In genomic region chr3:51537631-51538030, GRCh38 we compare ENCODE assay signal across 8 cellular contexts. TPM values are rescaled to one million over a fixed set of nuclear protein-coding genes. Genes with fewer than 3 reads are reported as not detected.
DNase-seq lines count a peak whose midpoint lies in the region; FAIRE-seq and TF ChIP-seq lines count a peak whose summit lies in the region.
"Not testable (repeated sequence)": the region's sequence is repeated elsewhere in the genome, so short reads cannot be mapped to it uniquely, and the experiment has no call there.

No MANE protein-coding gene starts in this region.

- peaks cover 22% of the 10 kb centered on the region for H3K4me1 Mint-ChIP-seq in T-helper 2 cell treated with Interferon-gamma antibody and Interleukin-4, amounts not matched to agents 5 μg/mL and 100 μg/mL, for 36 hours (ENCODE audit: low read depth)

- dilution Hi-C loops in endothelial cell of umbilical vein (cut with MboI; ENCODE audit: extremely low pct_ligation_motif_present, low sequenced_read_pairs); keratinocyte (cut with MboI; ENCODE audit: extremely low pct_ligation_motif_present, low sequenced_read_pairs): not testable (repeated sequence)

- CTCF ChIA-PET in endothelial cell of umbilical vein (lab: Charles Lee): interaction anchor here (0.9 to 3.5 kb wide), 7 partner anchors 17 to 144 kb away, joined by 3 to 18 read pairs (median 4); partner anchors contain the start of genes DCAF1 and TEX264

- not testable (repeated sequence) for H3K4ac ChIP-seq in neuronal stem cell (ENCODE audit: low read length)

- not testable (repeated sequence) for TF ChIP-seq POLR2A in endothelial cell of umbilical vein (IDR thresholded peaks at IDR 0.05; ENCODE audit: low read depth, low read length)

- H3K4me2 ChIP-seq in endothelial cell of umbilical vein (ENCODE audit: insufficient read depth, low read length) (peak overlapping the region; percentile 95), keratinocyte (ENCODE audit: control insufficient read depth, extremely low read depth, insufficient read depth, low read depth, low read length) (peak overlapping the region; percentile 89), neuronal stem cell (ENCODE audit: insufficient read depth, low read length, poor library complexity, severe bottlenecking) (peak overlapping the region; percentile 87)

- peaks cover 41% of the 10 kb centered on the region for H3K79me2 ChIP-seq in endothelial cell of umbilical vein (ENCODE audit: control insufficient read depth, insufficient read depth, low read length)
- peaks cover 38% of the 10 kb centered on the region for H3K79me2 ChIP-seq in keratinocyte (ENCODE audit: control insufficient read depth, insufficient read depth, low read length)

- H3K18ac ChIP-seq in neuronal stem cell (ENCODE audit: low read length): not testable (repeated sequence)

- peak overlapping the region; percentile 66 for H3K4me3 ChIP-seq in BE2C (ENCODE audit: low read depth, low read length)
- peak overlapping the region; percentile 98 for H3K4me3 ChIP-seq in HUES64 (ENCODE audit: low read length)
- H3K4me3 ChIP-seq in ascending aorta: peak overlapping the region; percentile 83 to 99
- H3K4me3 ChIP-seq in endothelial cell of umbilical vein (replicated peaks in 1 of 3; ENCODE audit: insufficient read depth in 1 of 3, low read depth in 1 of 3, low read length in 3 of 3): peak overlapping the region; percentile 81 to 91 (median 83)
- peak overlapping the region; percentile 63 to 92 (median 80) for H3K4me3 ChIP-seq in keratinocyte (ENCODE audit: control insufficient read depth in 2 of 3, extremely low read depth in 1 of 3, insufficient read depth in 2 of 3, low read depth in 1 of 3, low read length in 3 of 3)
- peak overlapping the region; percentile 53 to 98 for H3K4me3 ChIP-seq in neuronal stem cell (ENCODE audit: low read length in 2 of 2)

- H3K27ac Mint-ChIP-seq in T-helper 2 cell treated with Interferon-gamma antibody and Interleukin-4, amounts not matched to agents 5 μg/mL and 100 μg/mL, for 36 hours: peak overlapping the region; percentile 88

- H2BK120ac ChIP-seq in neuronal stem cell (ENCODE audit: low read depth, low read length): not testable (repeated sequence)

- not testable (repeated sequence) for H2BK15ac ChIP-seq in neuronal stem cell (ENCODE audit: low read length)

- not testable (repeated sequence) for FAIRE-seq in endothelial cell of umbilical vein (lab: Jason Lieb, UNC); keratinocyte (lab: Jason Lieb, UNC)

- H4K8ac ChIP-seq in neuronal stem cell (ENCODE audit: low read depth, low read length): not testable (repeated sequence)

- H3K9me3 ChIP-seq in BE2C; HUES64 (ENCODE audit: insufficient read depth, low read depth, low read length); ascending aorta; endothelial cell of umbilical vein (replicated peaks; ENCODE audit: control insufficient read depth, insufficient read depth, low read length); keratinocyte (ENCODE audit: control insufficient read depth, low read depth, low read length); neuronal stem cell (replicated peaks in 1 of 2; ENCODE audit: control insufficient read depth in 2 of 2, insufficient read depth in 1 of 2, low read depth in 1 of 2, low read length in 2 of 2): not testable (repeated sequence)

- not testable (repeated sequence) for H2AK5ac ChIP-seq in neuronal stem cell (ENCODE audit: low read depth, low read length)

- H3K36me3 Mint-ChIP-seq in T-helper 2 cell treated with Interferon-gamma antibody and Interleukin-4, amounts not matched to agents 5 μg/mL and 100 μg/mL, for 36 hours (ENCODE audit: low read depth): not testable (repeated sequence)

- not testable (repeated sequence) for TF ChIP-seq CTCF in BE2C (IDR thresholded peaks at IDR 0.05; ENCODE audit: low read depth, low read length); ascending aorta (IDR thresholded peaks at IDR 0.05); endothelial cell of umbilical vein (IDR thresholded peaks at IDR 0.05; ENCODE audit: extremely low read depth in 1 of 2, insufficient read depth in 1 of 2, low read depth in 1 of 2, low read length in 2 of 2); keratinocyte (optimal IDR thresholded peaks at IDR 0.05 in 1 of 3, IDR thresholded peaks at IDR 0.05 in 1 of 3, conservative IDR thresholded peaks at IDR 0.05 in 1 of 3; ENCODE audit: extremely low read depth in 1 of 3, insufficient read depth in 2 of 3, low read length in 3 of 3)

- not testable (repeated sequence) for BruUV-seq in endothelial cell of umbilical vein (replicated peaks; lab: Mats Ljungman, UMichigan)

- H4K20me1 ChIP-seq in endothelial cell of umbilical vein (replicated peaks; ENCODE audit: control insufficient read depth, extremely low read depth, insufficient read depth, low read length); keratinocyte (ENCODE audit: control insufficient read depth, extremely low read depth, insufficient read depth, low read length): not testable (repeated sequence)

- H3K9me3 Mint-ChIP-seq in T-helper 2 cell treated with Interferon-gamma antibody and Interleukin-4, amounts not matched to agents 5 μg/mL and 100 μg/mL, for 36 hours: not testable (repeated sequence)

- not testable (repeated sequence) for H3K79me1 ChIP-seq in neuronal stem cell (ENCODE audit: low read depth, low read length)

- intact Hi-C loops in ascending aorta (cut with DNase I): loop anchor here (1.0 to 2.0 kb wide), 2 partner anchors 37 to 134 kb away; partner anchors contain the start of genes DCAF1 and TEX264
- intact Hi-C loops in endothelial cell of umbilical vein (cut with micrococcal nuclease): loop anchor here (2.0 kb wide), 1 partner anchor 35 kb away; no protein-coding TSS in a partner anchor

- POLR2A ChIA-PET in endothelial cell of umbilical vein (lab: Charles Lee): not testable (repeated sequence)

- H2BK12ac ChIP-seq in neuronal stem cell (ENCODE audit: low read length): not testable (repeated sequence)

- not testable (repeated sequence) for H3K27me3 Mint-ChIP-seq in T-helper 2 cell treated with Interferon-gamma antibody and Interleukin-4, amounts not matched to agents 5 μg/mL and 100 μg/mL, for 36 hours (ENCODE audit: low read depth)

- 91% methylated on average over 13 of the region's 16 CpGs for WGBS in HUES64
- WGBS in neuronal stem cell (ENCODE audit: extremely low coverage in 2 of 2, insufficient read length in 2 of 2, insufficient replicate concordance in 1 of 2), 2 donors: no CpG with 5 or more reads among the region's 16 CpGs

- peak overlapping the region; percentile 98 for H2AFZ ChIP-seq in endothelial cell of umbilical vein (ENCODE audit: low read depth, low read length)
- H2AFZ ChIP-seq in keratinocyte (ENCODE audit: control insufficient read depth, low read length): peak overlapping the region; percentile 100
- H2AFZ ChIP-seq in neuronal stem cell (ENCODE audit: low read length): peak overlapping the region; percentile 84

- not testable (repeated sequence) for H4K91ac ChIP-seq in neuronal stem cell (ENCODE audit: low read depth, low read length, poor library complexity)

- H3K4me3 Mint-ChIP-seq in T-helper 2 cell treated with Interferon-gamma antibody and Interleukin-4, amounts not matched to agents 5 μg/mL and 100 μg/mL, for 36 hours: peak overlapping the region; percentile 93

- H3K4me1 ChIP-seq in BE2C; neuronal stem cell (ENCODE audit: control insufficient read depth in 2 of 2, insufficient read depth in 1 of 2, low read depth in 1 of 2, low read length in 2 of 2): not testable (repeated sequence)
- H3K4me1 ChIP-seq in HUES64 (ENCODE audit: insufficient read depth, low read length): 0 out of 2 replicates have a peak, but pooled peaks cover 10% of the 10 kb centered on the region
- peaks cover 0 to 16% of the 10 kb centered on the region in 2 donors for H3K4me1 ChIP-seq in ascending aorta
- H3K4me1 ChIP-seq in endothelial cell of umbilical vein (ENCODE audit: control insufficient read depth, extremely low read depth, insufficient read depth, low read length): peaks cover 15% of the 10 kb centered on the region
- peaks cover 15% of the 10 kb centered on the region for H3K4me1 ChIP-seq in keratinocyte (ENCODE audit: control insufficient read depth, extremely low read depth, insufficient read depth, low read length)

- H2BK5ac ChIP-seq in neuronal stem cell (ENCODE audit: low read length): not testable (repeated sequence)

- H3K9ac ChIP-seq in HUES64 (ENCODE audit: low read depth, low read length) (peak overlapping the region; percentile 96), endothelial cell of umbilical vein (replicated peaks; ENCODE audit: extremely low read depth, insufficient read depth, low read length) (peak overlapping the region; percentile 90), keratinocyte (ENCODE audit: control insufficient read depth, extremely low read depth, insufficient read depth, low read length) (peak overlapping the region; percentile 92)
- H3K9ac ChIP-seq in neuronal stem cell (ENCODE audit: low read depth, low read length, poor library complexity): not testable (repeated sequence)

- DNase-seq in BE2C; T-helper 2 cell treated with Interferon-gamma antibody and Interleukin-4, amounts not matched to agents 5 μg/mL and 100 μg/mL, for 36 hours (ENCODE audit: low spot score); ascending aorta (ENCODE audit: low spot score in 2 of 2); endothelial cell of umbilical vein (ENCODE audit: low read depth, low spot score); keratinocyte (ENCODE audit: low read depth, low spot score); neuronal stem cell (ENCODE audit: low spot score): not testable (repeated sequence)

- H3K36me3 ChIP-seq in BE2C; ascending aorta; endothelial cell of umbilical vein (ENCODE audit: control insufficient read depth in 2 of 2, extremely low read depth in 1 of 2, insufficient read depth in 2 of 2, low read length in 2 of 2); keratinocyte (ENCODE audit: control insufficient read depth in 2 of 2, extremely low read depth in 1 of 2, insufficient read depth in 2 of 2, low read length in 2 of 2): not testable (repeated sequence)
- H3K36me3 ChIP-seq in HUES64 (ENCODE audit: insufficient read depth, low read length) (peaks cover 12% of the 10 kb centered on the region; the same call in 1 of the 2 replicates), neuronal stem cell (replicated peaks in 1 of 2; ENCODE audit: control insufficient read depth in 2 of 2, insufficient read depth in 2 of 2, low read length in 2 of 2) (peaks cover 4 to 19% of the 10 kb centered on the region in 2 donors)

- H3K9me1 ChIP-seq in endothelial cell of umbilical vein (replicated peaks; ENCODE audit: control insufficient read depth, extremely low read depth, insufficient read depth, low read length); keratinocyte (ENCODE audit: control insufficient read depth, extremely low read depth, insufficient read depth, low read length): not testable (repeated sequence)

- H3K27ac ChIP-seq in HUES64 (ENCODE audit: low read depth, low read length); endothelial cell of umbilical vein (ENCODE audit: insufficient read depth, low read depth, low read length); neuronal stem cell (replicated peaks; ENCODE audit: low read length): not testable (repeated sequence)
- peak overlapping the region; percentile 90 to 93 for H3K27ac ChIP-seq in ascending aorta
- peak overlapping the region; percentile 80 for H3K27ac ChIP-seq in keratinocyte (ENCODE audit: control insufficient read depth, insufficient read depth, low read length)
- peak overlapping the region; percentile 59 for H3K27ac ChIP-seq in temporal lobe (ENCODE audit: low read depth, low read length)

- not testable (repeated sequence) for H3K14ac ChIP-seq in neuronal stem cell (ENCODE audit: low read length)

- H3K23ac ChIP-seq in neuronal stem cell (ENCODE audit: low read depth, low read length, poor library complexity): not testable (repeated sequence)

- H3K27me3 ChIP-seq in BE2C; HUES64 (ENCODE audit: insufficient read depth, low read length); ascending aorta; endothelial cell of umbilical vein (ENCODE audit: control insufficient read depth in 2 of 2, insufficient read depth in 2 of 2, low read length in 2 of 2); keratinocyte (ENCODE audit: control insufficient read depth, extremely low read depth, insufficient read depth, low read length); neuronal stem cell (ENCODE audit: control insufficient read depth in 3 of 3, insufficient read depth in 3 of 3, low read depth in 1 of 3, low read length in 3 of 3): not testable (repeated sequence)

RNA-seq across cellular contexts. Expression of gene RAD54L2, which starts 0.9 kb away (rescaled TPM):
- 5.2 TPM for polyA plus RNA-seq in BE2C (2012; ENCODE audit: insufficient read depth, insufficient read length, low read depth)
- 11.6 TPM for polyA plus RNA-seq in HUES64 (2013, experiment 1 of 2)
- 12.4 TPM for polyA plus RNA-seq in HUES64 (2013, experiment 2 of 2)
- total RNA-seq in ascending aorta (18.3 TPM), endothelial cell of umbilical vein (31.1 and 32.5 TPM in 2 replicates), temporal lobe (22.6 TPM)
- polyA plus RNA-seq in endothelial cell of umbilical vein (7.0 and 7.6 TPM in 2 replicates), keratinocyte (3.5 to 6.7 TPM (median 4.2 TPM) in 3 replicates)
- polyA plus RNA-seq in endothelial cell of umbilical vein (2011; cell fraction: cytosol; rRNA removed): 6.6 and 6.8 TPM in 2 replicates
- 30.3 and 32.4 TPM in 2 replicates for polyA plus RNA-seq in endothelial cell of umbilical vein (2011; cell fraction: nucleus; rRNA removed)
- polyA plus RNA-seq in endothelial cell of umbilical vein (2012): 7.5 and 9.4 TPM in 2 replicates
- polyA minus RNA-seq in endothelial cell of umbilical vein (45.4 and 47.1 TPM in 2 replicates), keratinocyte (23.0 to 31.7 TPM (median 27.0 TPM) in 3 replicates)
- 21.0 TPM for polyA minus RNA-seq in endothelial cell of umbilical vein (2011; cell fraction: cytosol; rRNA and poly(A)+ RNA removed)
- 40.0 and 52.4 TPM in 2 replicates for polyA minus RNA-seq in endothelial cell of umbilical vein (2011; cell fraction: nucleus; rRNA and poly(A)+ RNA removed)
- polyA plus RNA-seq in keratinocyte (2011; ENCODE audit: low read depth): 5.2 TPM
- 3.5 and 3.7 TPM in 2 replicates for polyA plus RNA-seq in keratinocyte (2011; cell fraction: cytosol; rRNA removed)
- 14.5 and 15.6 TPM in 2 replicates for polyA plus RNA-seq in keratinocyte (2011; cell fraction: nucleus; rRNA removed)
- polyA plus RNA-seq in keratinocyte (2012; ENCODE audit: low replicate concordance): 6.2 and 6.6 TPM in 2 replicates
- 9.2 TPM for polyA minus RNA-seq in keratinocyte (2011; cell fraction: cytosol; rRNA and poly(A)+ RNA removed)
- polyA minus RNA-seq in keratinocyte (2011; cell fraction: nucleus; rRNA and poly(A)+ RNA removed): 18.7 and 35.4 TPM in 2 replicates
- 12.2 TPM for polyA plus RNA-seq in neuronal stem cell (2013, experiment 1 of 2)
- polyA plus RNA-seq in neuronal stem cell (2013, experiment 2 of 2): 11.9 TPM

RNA-seq across cellular contexts. Expression of gene DCAF1, which starts 37.8 kb away (rescaled TPM):
- 17.5 TPM for polyA plus RNA-seq in BE2C (2012; ENCODE audit: insufficient read depth, insufficient read length, low read depth)
- 18.7 TPM for polyA plus RNA-seq in HUES64 (2013, experiment 1 of 2)
- 16.7 TPM for polyA plus RNA-seq in HUES64 (2013, experiment 2 of 2)
- 10.0 TPM for total RNA-seq in ascending aorta
- total RNA-seq in endothelial cell of umbilical vein: 21.1 and 22.0 TPM in 2 replicates
- 5.5 and 7.8 TPM in 2 replicates for polyA plus RNA-seq in endothelial cell of umbilical vein
- 8.1 and 9.2 TPM in 2 replicates for polyA plus RNA-seq in endothelial cell of umbilical vein (2011; cell fraction: cytosol; rRNA removed)
- polyA plus RNA-seq in endothelial cell of umbilical vein (2011; cell fraction: nucleus; rRNA removed): 21.0 and 24.1 TPM in 2 replicates
- polyA plus RNA-seq in endothelial cell of umbilical vein (2012): 10.7 and 14.9 TPM in 2 replicates
- 28.6 and 29.6 TPM in 2 replicates for polyA minus RNA-seq in endothelial cell of umbilical vein
- polyA minus RNA-seq in endothelial cell of umbilical vein (2011; cell fraction: cytosol; rRNA and poly(A)+ RNA removed): 19.4 TPM
- 16.1 and 23.9 TPM in 2 replicates for polyA minus RNA-seq in endothelial cell of umbilical vein (2011; cell fraction: nucleus; rRNA and poly(A)+ RNA removed)
- polyA plus RNA-seq in keratinocyte: 9.0 to 11.4 TPM (median 10.2 TPM) in 3 replicates
- 12.9 TPM for polyA plus RNA-seq in keratinocyte (2011; ENCODE audit: low read depth)
- polyA plus RNA-seq in keratinocyte (2011; cell fraction: cytosol; rRNA removed): 6.3 and 8.9 TPM in 2 replicates
- polyA plus RNA-seq in keratinocyte (2011; cell fraction: nucleus; rRNA removed): 24.6 and 25.5 TPM in 2 replicates
- polyA plus RNA-seq in keratinocyte (2012; ENCODE audit: low replicate concordance): 10.0 and 12.9 TPM in 2 replicates
- polyA minus RNA-seq in keratinocyte: 18.0 to 29.3 TPM (median 28.0 TPM) in 3 replicates
- polyA minus RNA-seq in keratinocyte (2011; cell fraction: cytosol; rRNA and poly(A)+ RNA removed): 9.0 TPM
- 17.0 and 30.9 TPM in 2 replicates for polyA minus RNA-seq in keratinocyte (2011; cell fraction: nucleus; rRNA and poly(A)+ RNA removed)
- polyA plus RNA-seq in neuronal stem cell (2013, experiment 1 of 2): 10.8 TPM
- polyA plus RNA-seq in neuronal stem cell (2013, experiment 2 of 2): 10.8 TPM
- 20.4 TPM for total RNA-seq in temporal lobe
